ENCODE assay signal across 18 cellular contexts in the genomic region with DNA sequence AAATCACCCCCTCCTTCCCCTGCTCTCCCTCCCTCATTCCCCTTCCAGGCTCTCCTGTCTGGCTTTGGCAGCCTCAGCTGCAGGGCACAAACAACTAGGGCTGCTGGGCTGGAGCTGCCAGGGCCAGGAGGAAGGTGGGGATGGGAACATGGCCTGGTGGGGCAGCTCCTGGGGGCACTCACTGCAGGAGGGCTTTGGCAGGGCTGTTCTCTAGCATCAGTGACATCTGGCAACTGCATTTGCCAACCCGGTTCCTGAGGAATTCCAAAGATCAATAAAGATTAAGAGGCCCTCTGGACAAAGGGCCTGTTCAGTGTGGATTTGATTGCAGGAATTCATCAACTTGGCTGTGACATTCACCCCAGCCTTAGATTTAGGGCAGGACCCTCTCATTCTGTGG.
A peak's percentile ranks its signal among the peaks of the same experiment; 100 is the strongest.
DNase-seq lines count a peak whose midpoint lies in the region; ATAC-seq and TF ChIP-seq lines count a peak whose summit lies in the region.
"Had no signal": no experiment of that assay in that cellular context is flagged by ENCODE, and none has a peak within 500 bp of the region (broad histone marks: within the 10 kb centered on the region; RNA-seq: fewer than 3 reads in every experiment).

No MANE protein-coding gene starts in this region.

- CTCF ChIA-PET in activated CD8-positive, alpha-beta T cell treated with anti-CD3 and anti-CD28 coated beads for 36 hours (lab: Charles Lee): no interaction called here

- TF ChIP-seq CTCF in astrocyte of the cerebellum (IDR thresholded peaks at IDR 0.05; ENCODE audit: low read depth, low read length, missing control alignments): no peak
- TF ChIP-seq CTCF in activated CD8-positive, alpha-beta T cell treated with anti-CD3 and anti-CD28 coated beads for 36 hours (IDR thresholded peaks at IDR 0.05): no peak

- POLR2A ChIA-PET in activated CD8-positive, alpha-beta T cell treated with anti-CD3 and anti-CD28 coated beads for 36 hours (lab: Charles Lee): no interaction called here

- no peak for ATAC-seq in activated CD8-positive, alpha-beta T cell treated with anti-CD3 and anti-CD28 coated beads for 36 hours
- no peak for ATAC-seq in HG02759 (IDR thresholded peaks at IDR 0.05; ENCODE audit: unreplicated experiment)
- ATAC-seq: GM23338, HepG2 had no signal

- H3K27ac Mint-ChIP-seq in activated CD8-positive, alpha-beta T cell treated with anti-CD3 and anti-CD28 coated beads for 36 hours: no peak overlapping the region
- H3K27ac Mint-ChIP-seq: GM23338 had no signal

- H3K4me3 ChIP-seq in astrocyte of the cerebellum (ENCODE audit: low read depth, low read length): no peak overlapping the region
- H3K4me3 ChIP-seq: GM23338, SJCRH30 had no signal

- in situ Hi-C loops in astrocyte of the cerebellum (cut with HindIII; ENCODE audit: low sequenced_read_pairs): no loop called here

- no peaks in the 10 kb centered on the region for H3K36me3 Mint-ChIP-seq in activated CD8-positive, alpha-beta T cell treated with anti-CD3 and anti-CD28 coated beads for 36 hours (ENCODE audit: low read depth)

- intact Hi-C loops in activated CD8-positive, alpha-beta T cell treated with anti-CD3 and anti-CD28 coated beads for 36 hours (cut with micrococcal nuclease): no loop called here

- no peaks in the 10 kb centered on the region for H3K4me1 Mint-ChIP-seq in activated CD8-positive, alpha-beta T cell treated with anti-CD3 and anti-CD28 coated beads for 36 hours (ENCODE audit: low read depth)

- no peaks in the 10 kb centered on the region for H3K9me3 Mint-ChIP-seq in activated CD8-positive, alpha-beta T cell treated with anti-CD3 and anti-CD28 coated beads for 36 hours

- H3K27me3 Mint-ChIP-seq in activated CD8-positive, alpha-beta T cell treated with anti-CD3 and anti-CD28 coated beads for 36 hours: no peaks in the 10 kb centered on the region

- H3K4me3 Mint-ChIP-seq in activated CD8-positive, alpha-beta T cell treated with anti-CD3 and anti-CD28 coated beads for 36 hours: no peak overlapping the region
- H3K4me3 Mint-ChIP-seq: GM23338 had no signal

- DNase-seq in ELF-1 (ENCODE audit: low read depth, low spot score): peak; percentile 43
- peak; percentile 81 for DNase-seq in NCI-H82 (lab: John Stamatoyannopoulos, UW)
- DNase-seq in astrocyte of the cerebellum (ENCODE audit: low read depth): peak; percentile 9
- DNase-seq in midbrain (lab: John Stamatoyannopoulos, UW): peak; percentile 3
- DNase-seq in activated CD8-positive, alpha-beta T cell treated with anti-CD3 and anti-CD28 coated beads for 36 hours: no peak
- no peak for DNase-seq in kidney glomerular epithelial cell (lab: John Stamatoyannopoulos, UW)
- no peak for DNase-seq in DMS153 (lab: John Stamatoyannopoulos, UW)
- DNase-seq: COR-L47; DMS53; KG1; NCI-H1092 treated with DMSO at 0.1 percent for 48 hours; NCI-H226; NCI-H524 treated with DMSO at 0.1 percent for 48 hours; NK-92 treated with Interleukin-12 subunit alpha and Interleukin-12 subunit beta, amount 100 ng/mL, for 24 hours; SJCRH30 had no signal

Comparison
In these comparisons a context has a peak if more than half of its experiments do, and no peak if none do; other contexts are left out.
1. DNase-seq: peak in ELF-1 (single experiment), NCI-H82 (single experiment), astrocyte of the cerebellum (single experiment) and midbrain (single experiment); none in activated CD8-positive, alpha-beta T cell treated with anti-CD3 and anti-CD28 coated beads for 36 hours (single experiment), kidney glomerular epithelial cell (single experiment) and DMS153 (single experiment).